2 cellular contexts compared by ENCODE assay signal in genomic region chr6:165677091-165677490, GRCh38.
TF ChIP-seq lines count a peak whose summit lies in the region.

No MANE protein-coding gene starts in this region.

TF ChIP-seq in IMR-90, 13 proteins besides CTCF, POLR2A, EP300 and RAD21:
- TF ChIP-seq MAZ (IDR thresholded peaks at IDR 0.05; ENCODE audit: borderline replicate concordance, low read depth, low read length), result no peak
- no peak for TF ChIP-seq NFE2L2 (IDR thresholded peaks at IDR 0.05; ENCODE audit: low read depth, low read length)
- no peak for TF ChIP-seq ELK1 (IDR thresholded peaks at IDR 0.05; ENCODE audit: borderline replicate concordance, low read depth, low read length)
- TF ChIP-seq RCOR1 (IDR thresholded peaks at IDR 0.05; ENCODE audit: insufficient replicate concordance, low read length), result no peak
- TF ChIP-seq SMC3 (IDR thresholded peaks at IDR 0.05; ENCODE audit: low read depth, low read length), result no peak
- no peak for TF ChIP-seq MXI1 (IDR thresholded peaks at IDR 0.05; ENCODE audit: borderline replicate concordance, low read depth, low read length)
- no peak for TF ChIP-seq CEBPB (IDR thresholded peaks at IDR 0.05; ENCODE audit: low read depth, low read length)
- no peak for TF ChIP-seq BHLHE40 (IDR thresholded peaks at IDR 0.05; ENCODE audit: low read depth, low read length)
- TF ChIP-seq RFX5 (IDR thresholded peaks at IDR 0.05; ENCODE audit: low read depth, low read length), result no peak
- TF ChIP-seq FOS (IDR thresholded peaks at IDR 0.05; ENCODE audit: low read depth, low read length), result no peak

TF ChIP-seq in H1, 55 proteins besides CTCF, POLR2A, EP300 and RAD21:
- TF ChIP-seq ATF2 (IDR thresholded peaks at IDR 0.05; ENCODE audit: low read length) (no peak), SP4 (IDR thresholded peaks at IDR 0.05; ENCODE audit: low read length) (no peak), TAF1 (IDR thresholded peaks at IDR 0.05; ENCODE audit: low read depth, low read length) (no peak), CEBPB (IDR thresholded peaks at IDR 0.05; ENCODE audit: low read depth, low read length) (no peak), TEAD4 (IDR thresholded peaks at IDR 0.05; ENCODE audit: low read depth, low read length) (no peak), POU5F1 (IDR thresholded peaks at IDR 0.05; ENCODE audit: low read depth, low read length) (no peak), KDM5A (IDR thresholded peaks at IDR 0.05; ENCODE audit: low read length) (no peak), YY1 (IDR thresholded peaks at IDR 0.05; ENCODE audit: low read depth, low read length) (no peak), HDAC2 (IDR thresholded peaks at IDR 0.05; ENCODE audit: borderline replicate concordance in 1 of 2, low read depth in 2 of 2, low read length in 2 of 2) (no peak), TCF12 (IDR thresholded peaks at IDR 0.05; ENCODE audit: low read depth, low read length) (no peak), RFX5 (IDR thresholded peaks at IDR 0.05; ENCODE audit: borderline replicate concordance, low read depth, low read length) (no peak)
